In the genomic region with DNA sequence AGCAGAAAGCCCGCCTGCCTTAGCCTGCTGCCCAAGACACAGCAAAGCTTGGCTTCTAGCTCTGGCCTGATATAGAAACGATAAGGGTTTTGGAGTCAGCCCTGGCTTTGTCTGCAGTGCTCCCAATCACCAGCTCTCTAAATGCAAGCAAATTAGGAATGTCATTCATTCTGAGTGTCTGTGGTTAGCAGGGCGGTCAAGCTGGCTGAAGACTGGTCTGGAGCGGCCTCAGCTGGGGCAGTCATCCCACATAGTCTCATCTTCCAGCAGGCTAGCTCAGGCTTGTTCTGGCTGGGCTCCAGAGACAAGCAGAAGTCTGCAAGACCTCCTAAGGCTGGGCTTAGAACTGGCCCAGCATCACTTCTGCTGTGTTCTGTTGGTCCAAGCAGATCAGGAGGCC, we compare ENCODE assay signal across 1 cellular context.
TF ChIP-seq lines count a peak whose summit lies in the region.

No MANE protein-coding gene starts in this region.

TF ChIP-seq in HepG2, 621 proteins besides CTCF, POLR2A, EP300 and RAD21 (continued from another document and continues in another):
- peak; percentile 65; the same call in 1 of the 2 replicates for TF ChIP-seq ZNF280B (CRISPR knock-in tag; IDR thresholded peaks at IDR 0.05; ENCODE audit: borderline replicate concordance)
- no peak for TF ChIP-seq ZNF20 (CRISPR knock-in tag; IDR thresholded peaks at IDR 0.05)
- no peak for TF ChIP-seq ZBTB7B (CRISPR knock-in tag; IDR thresholded peaks at IDR 0.05)
- TF ChIP-seq ZNF687 (CRISPR knock-in tag; IDR thresholded peaks at IDR 0.05) = peak; percentile 35
- TF ChIP-seq BRCA1 (CRISPR knock-in tag; IDR thresholded peaks at IDR 0.05) = no peak
- TF ChIP-seq, protein P1, sequence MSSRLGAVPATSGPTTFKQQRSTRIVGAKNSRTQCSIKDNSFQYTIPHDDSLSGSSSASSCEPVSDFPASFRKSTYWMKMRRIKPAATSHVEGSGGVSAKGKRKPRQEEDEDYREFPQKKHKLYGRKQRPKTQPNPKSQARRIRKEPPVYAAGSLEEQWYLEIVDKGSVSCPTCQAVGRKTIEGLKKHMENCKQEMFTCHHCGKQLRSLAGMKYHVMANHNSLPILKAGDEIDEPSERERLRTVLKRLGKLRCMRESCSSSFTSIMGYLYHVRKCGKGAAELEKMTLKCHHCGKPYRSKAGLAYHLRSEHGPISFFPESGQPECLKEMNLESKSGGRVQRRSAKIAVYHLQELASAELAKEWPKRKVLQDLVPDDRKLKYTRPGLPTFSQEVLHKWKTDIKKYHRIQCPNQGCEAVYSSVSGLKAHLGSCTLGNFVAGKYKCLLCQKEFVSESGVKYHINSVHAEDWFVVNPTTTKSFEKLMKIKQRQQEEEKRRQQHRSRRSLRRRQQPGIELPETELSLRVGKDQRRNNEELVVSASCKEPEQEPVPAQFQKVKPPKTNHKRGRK (CRISPR knock-in tag; IDR thresholded peaks at IDR 0.05) = 0 out of 2 replicates have a peak, but pooled peaks have one; percentile 23
- TF ChIP-seq, protein P2, sequence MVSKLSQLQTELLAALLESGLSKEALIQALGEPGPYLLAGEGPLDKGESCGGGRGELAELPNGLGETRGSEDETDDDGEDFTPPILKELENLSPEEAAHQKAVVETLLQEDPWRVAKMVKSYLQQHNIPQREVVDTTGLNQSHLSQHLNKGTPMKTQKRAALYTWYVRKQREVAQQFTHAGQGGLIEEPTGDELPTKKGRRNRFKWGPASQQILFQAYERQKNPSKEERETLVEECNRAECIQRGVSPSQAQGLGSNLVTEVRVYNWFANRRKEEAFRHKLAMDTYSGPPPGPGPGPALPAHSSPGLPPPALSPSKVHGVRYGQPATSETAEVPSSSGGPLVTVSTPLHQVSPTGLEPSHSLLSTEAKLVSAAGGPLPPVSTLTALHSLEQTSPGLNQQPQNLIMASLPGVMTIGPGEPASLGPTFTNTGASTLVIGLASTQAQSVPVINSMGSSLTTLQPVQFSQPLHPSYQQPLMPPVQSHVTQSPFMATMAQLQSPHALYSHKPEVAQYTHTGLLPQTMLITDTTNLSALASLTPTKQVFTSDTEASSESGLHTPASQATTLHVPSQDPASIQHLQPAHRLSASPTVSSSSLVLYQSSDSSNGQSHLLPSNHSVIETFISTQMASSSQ (IDR thresholded peaks at IDR 0.05; ENCODE audit: low read depth) = no peak
- TF ChIP-seq, protein P2 (CRISPR knock-in tag; IDR thresholded peaks at IDR 0.05; ENCODE audit: borderline replicate concordance) = no peak
- no peak for TF ChIP-seq NCOA5 (CRISPR knock-in tag; IDR thresholded peaks at IDR 0.05)
- no peak for TF ChIP-seq ZSCAN30 (CRISPR knock-in tag; IDR thresholded peaks at IDR 0.05)
- no peak for TF ChIP-seq ZNF234 (CRISPR knock-in tag; conservative IDR thresholded peaks at IDR 0.05)
- TF ChIP-seq DZIP1 (CRISPR knock-in tag; IDR thresholded peaks at IDR 0.05) = no peak
- no peak for TF ChIP-seq MYC (CRISPR knock-in tag; IDR thresholded peaks at IDR 0.05; ENCODE audit: borderline replicate concordance)
- no peak for TF ChIP-seq EHMT2 (IDR thresholded peaks at IDR 0.05; ENCODE audit: borderline replicate concordance, low read depth, low read length)
- TF ChIP-seq ZBTB8A (CRISPR knock-in tag; IDR thresholded peaks at IDR 0.05; ENCODE audit: borderline replicate concordance, low read depth) = no peak
- TF ChIP-seq AKAP8 (CRISPR knock-in tag; IDR thresholded peaks at IDR 0.05) = no peak
- TF ChIP-seq ISL2 (CRISPR knock-in tag; IDR thresholded peaks at IDR 0.05) = no peak
- 0 out of 2 replicates have a peak, but pooled peaks have one; percentile 49 for TF ChIP-seq CBX5 (CRISPR knock-in tag; IDR thresholded peaks at IDR 0.05; ENCODE audit: borderline replicate concordance)
- no peak for TF ChIP-seq ZNF136 (CRISPR knock-in tag; IDR thresholded peaks at IDR 0.05; ENCODE audit: low read depth)
- no peak for TF ChIP-seq LBX2 (CRISPR knock-in tag; IDR thresholded peaks at IDR 0.05; ENCODE audit: borderline replicate concordance)
- TF ChIP-seq POLR2AphosphoS2 (IDR thresholded peaks at IDR 0.05; ENCODE audit: low read depth, low read length) = no peak
- TF ChIP-seq, protein P3, sequence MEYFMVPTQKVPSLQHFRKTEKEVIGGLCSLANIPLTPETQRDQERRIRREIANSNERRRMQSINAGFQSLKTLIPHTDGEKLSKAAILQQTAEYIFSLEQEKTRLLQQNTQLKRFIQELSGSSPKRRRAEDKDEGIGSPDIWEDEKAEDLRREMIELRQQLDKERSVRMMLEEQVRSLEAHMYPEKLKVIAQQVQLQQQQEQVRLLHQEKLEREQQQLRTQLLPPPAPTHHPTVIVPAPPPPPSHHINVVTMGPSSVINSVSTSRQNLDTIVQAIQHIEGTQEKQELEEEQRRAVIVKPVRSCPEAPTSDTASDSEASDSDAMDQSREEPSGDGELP (IDR thresholded peaks at IDR 0.05; ENCODE audit: borderline replicate concordance, low read depth) = peak; percentile 23; the same call in 1 of the 2 replicates
- TF ChIP-seq MAFF (IDR thresholded peaks at IDR 0.05; ENCODE audit: low read depth, low read length) = no peak
- TF ChIP-seq ZSCAN25 (CRISPR knock-in tag; IDR thresholded peaks at IDR 0.05) = no peak
- 0 out of 2 replicates have a peak, but pooled peaks have one; percentile 37 for TF ChIP-seq ZNF746 (CRISPR knock-in tag; IDR thresholded peaks at IDR 0.05)
- TF ChIP-seq ARNT2 (CRISPR knock-in tag; IDR thresholded peaks at IDR 0.05; ENCODE audit: low read depth) = no peak
- no peak for TF ChIP-seq ELF3 (CRISPR knock-in tag; IDR thresholded peaks at IDR 0.05)
- no peak for TF ChIP-seq ZNF878 (CRISPR knock-in tag; IDR thresholded peaks at IDR 0.05)
- no peak; the same call in 1 of the 2 replicates for TF ChIP-seq BORCS8-MEF2B (CRISPR knock-in tag; IDR thresholded peaks at IDR 0.05)
- TF ChIP-seq ZNF747 (CRISPR knock-in tag; IDR thresholded peaks at IDR 0.05; ENCODE audit: borderline replicate concordance) = no peak
- no peak for TF ChIP-seq ARNTL (CRISPR knock-in tag; IDR thresholded peaks at IDR 0.05)
- TF ChIP-seq, protein P4, sequence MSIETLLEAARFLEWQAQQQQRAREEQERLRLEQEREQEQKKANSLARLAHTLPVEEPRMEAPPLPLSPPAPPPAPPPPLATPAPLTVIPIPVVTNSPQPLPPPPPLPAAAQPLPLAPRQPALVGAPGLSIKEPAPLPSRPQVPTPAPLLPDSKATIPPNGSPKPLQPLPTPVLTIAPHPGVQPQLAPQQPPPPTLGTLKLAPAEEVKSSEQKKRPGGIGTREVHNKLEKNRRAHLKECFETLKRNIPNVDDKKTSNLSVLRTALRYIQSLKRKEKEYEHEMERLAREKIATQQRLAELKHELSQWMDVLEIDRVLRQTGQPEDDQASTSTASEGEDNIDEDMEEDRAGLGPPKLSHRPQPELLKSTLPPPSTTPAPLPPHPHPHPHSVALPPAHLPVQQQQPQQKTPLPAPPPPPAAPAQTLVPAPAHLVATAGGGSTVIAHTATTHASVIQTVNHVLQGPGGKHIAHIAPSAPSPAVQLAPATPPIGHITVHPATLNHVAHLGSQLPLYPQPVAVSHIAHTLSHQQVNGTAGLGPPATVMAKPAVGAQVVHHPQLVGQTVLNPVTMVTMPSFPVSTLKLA (IDR thresholded peaks at IDR 0.05) = no peak
- no peak for TF ChIP-seq GTF2F1 (IDR thresholded peaks at IDR 0.05; ENCODE audit: low read length)
- no peak for TF ChIP-seq IKZF1 (IDR thresholded peaks at IDR 0.05)
- TF ChIP-seq RXRB (CRISPR knock-in tag; IDR thresholded peaks at IDR 0.05; ENCODE audit: borderline replicate concordance) = no peak
- TF ChIP-seq ZNF607 (CRISPR knock-in tag; IDR thresholded peaks at IDR 0.05; ENCODE audit: borderline replicate concordance) = no peak
- TF ChIP-seq CENPT (CRISPR knock-in tag; IDR thresholded peaks at IDR 0.05; ENCODE audit: low read depth) = no peak
- no peak for TF ChIP-seq ETV6 (CRISPR knock-in tag; conservative IDR thresholded peaks at IDR 0.05)
- no peak for TF ChIP-seq SALL2 (CRISPR knock-in tag; IDR thresholded peaks at IDR 0.05)
- TF ChIP-seq TCF7 (IDR thresholded peaks at IDR 0.05; ENCODE audit: low read depth) = no peak
- TF ChIP-seq REXO4 (CRISPR knock-in tag; IDR thresholded peaks at IDR 0.05; ENCODE audit: borderline replicate concordance) = no peak
- no peak for TF ChIP-seq ZBTB10 (CRISPR knock-in tag; IDR thresholded peaks at IDR 0.05; ENCODE audit: borderline replicate concordance)
